Comparison of ENCODE assay signal across 9 cellular contexts in genomic region chr7:101017099-101017777, GRCh38. TPM values are rescaled to one million over a fixed set of nuclear protein-coding genes. Genes with fewer than 3 reads are reported as not detected.
A peak's percentile ranks its signal among the peaks of the same experiment; 100 is the strongest.
DNase-seq lines count a peak whose midpoint lies in the region; ATAC-seq, FAIRE-seq and TF ChIP-seq lines count a peak whose summit lies in the region.
"Had no signal": no experiment of that assay in that cellular context is flagged by ENCODE, and none has a peak within 500 bp of the region (broad histone marks: within the 10 kb centered on the region; RNA-seq: fewer than 3 reads in every experiment).

No MANE protein-coding gene starts in this region.

- POLR2A ChIA-PET in HepG2 (lab: Yijun Ruan, JAX) = no interaction called here

- no peaks in the 10 kb centered on the region for H4K20me1 ChIP-seq in HepG2 (ENCODE audit: insufficient read depth, low read length)

- H2AFZ ChIP-seq in HepG2 (ENCODE audit: low read length) = no peak overlapping the region

- no peaks in the 10 kb centered on the region for H3K4me1 Mint-ChIP-seq in progenitor cell of endocrine pancreas (ENCODE audit: low read depth)

- no TSS peak for BruUV-seq in HepG2 (replicated peaks; lab: Mats Ljungman, UMichigan)

- TF ChIP-seq EP300 in HepG2 (IDR thresholded peaks at IDR 0.05; ENCODE audit: low read depth in 2 of 2, low read length in 2 of 2) = peak in 1 of 2 experiments; percentile 33; a peak in 1 of 4 replicates
- no peak for TF ChIP-seq EP300 in HepG2 (CRISPR knock-in tag; IDR thresholded peaks at IDR 0.05; ENCODE audit: borderline replicate concordance)

- WGBS in HepG2 (ENCODE audit: low lambda C conversion rate) = 16% methylated on average over 26 of the region's 28 CpGs

- CTCF ChIA-PET in HepG2 (lab: Yijun Ruan, JAX; ENCODE audit: low intra/inter-chr PET ratio, low total read pairs) = no interaction called here

- in situ Hi-C loops in HepG2 (cut with HindIII; ENCODE audit: extremely low pct_ligation_motif_present, low pct_unique_long_range_greater_than_20kb) = no loop called here

- peaks cover 15% of the 10 kb centered on the region for H3K4me1 ChIP-seq in HepG2 (ENCODE audit: insufficient read depth, low read length)

- peak; percentile 80 for ATAC-seq in HepG2

- H3K27ac ChIP-seq in cingulate gyrus (ENCODE audit: low read depth, low read length) (peak overlapping the region; percentile 29), HepG2 (ENCODE audit: extremely low read length, insufficient read depth, low read length) (no peak overlapping the region)

- peak; percentile 73 for DNase-seq in GM04503 (ENCODE audit: low read depth)
- DNase-seq in HCEC 1CT = peak; percentile 82
- peak; percentile 37 for DNase-seq in NCI-H1105 treated with DMSO at 0.1 percent for 48 hours (lab: John Stamatoyannopoulos, UW)
- peak; percentile 49 for DNase-seq in activated CD4-positive, alpha-beta T cell treated with anti-CD3 and anti-CD28 coated beads for 1 hour
- peak; percentile 62 for DNase-seq in HepG2 (ENCODE audit: low spot score)
- peak; percentile 37 to 75 (median 38) for DNase-seq in stimulated activated CD4-positive, alpha-beta T cell treated with anti-CD3 and anti-CD28 coated beads, TNF-alpha, amount 100 ng/mL, for 24 hours (ENCODE audit: low read depth in 3 of 3)
- no peak for DNase-seq in progenitor cell of endocrine pancreas (ENCODE audit: low spot score, unreplicated experiment)

- no peak for FAIRE-seq in HepG2 (lab: Jason Lieb, UNC)

- no peaks in the 10 kb centered on the region for H3K36me3 ChIP-seq in HepG2 (replicated peaks in 1 of 2; ENCODE audit: control insufficient read depth in 1 of 2, insufficient read depth in 2 of 2, low read length in 2 of 2)

- peak overlapping the region in 2 of 3 experiments; percentile 23 to 47; a peak in 1 of 6 replicates for H3K4me3 ChIP-seq in HepG2 (replicated peaks in 1 of 3; ENCODE audit: insufficient read depth in 1 of 3, low read depth in 2 of 3, low read length in 3 of 3)

- no peaks in the 10 kb centered on the region for H3K36me3 Mint-ChIP-seq in progenitor cell of endocrine pancreas (ENCODE audit: insufficient read depth)

- H3K9ac ChIP-seq in HepG2 (ENCODE audit: insufficient read depth, low read depth, low read length) = peak overlapping the region; percentile 39; the same call in 1 of the 2 replicates

- peaks cover 25% of the 10 kb centered on the region for H3K27me3 Mint-ChIP-seq in progenitor cell of endocrine pancreas

- peak overlapping the region; percentile 62 for H3K4me2 ChIP-seq in HepG2 (ENCODE audit: low read depth, low read length)

- no peak for TF ChIP-seq POLR2A in HepG2 (IDR thresholded peaks at IDR 0.05; ENCODE audit: insufficient read depth in 1 of 2, low read depth in 2 of 2, low read length in 2 of 2)

- intact Hi-C loops in HepG2 (cut with micrococcal nuclease; ENCODE audit: unreplicated experiment) = no loop called here

- H3K4me3 Mint-ChIP-seq in progenitor cell of endocrine pancreas (ENCODE audit: low read depth) = no peak overlapping the region

- TF ChIP-seq CTCF in HepG2 (CRISPR knock-in tag; IDR thresholded peaks at IDR 0.05) (no peak), progenitor cell of endocrine pancreas (IDR thresholded peaks at IDR 0.05; ENCODE audit: unreplicated experiment) (no peak)

- peaks cover 5 to 53% of the 10 kb centered on the region in 2 experiments; a peak in 4 of 5 replicates for H3K27me3 ChIP-seq in HepG2 (ENCODE audit: control insufficient read depth in 1 of 2, insufficient read depth in 2 of 2, low read length in 2 of 2)

- H3K79me2 ChIP-seq in HepG2 (ENCODE audit: insufficient read depth, low read length) = no peaks in the 10 kb centered on the region

- H3K9me3 Mint-ChIP-seq in progenitor cell of endocrine pancreas (ENCODE audit: low read depth) = no peaks in the 10 kb centered on the region

- no peaks in the 10 kb centered on the region for H3K9me3 ChIP-seq in HepG2 (ENCODE audit: low read length)

- no peak overlapping the region for H3K27ac Mint-ChIP-seq in progenitor cell of endocrine pancreas

- TF ChIP-seq RAD21 in HepG2 (CRISPR knock-in tag; IDR thresholded peaks at IDR 0.05) = no peak

TF ChIP-seq in HepG2, 621 proteins besides CTCF, POLR2A, EP300 and RAD21 (continues in another document):
- no peak for TF ChIP-seq ELF1 (CRISPR knock-in tag; IDR thresholded peaks at IDR 0.05)
- TF ChIP-seq ZNF136 (CRISPR knock-in tag; IDR thresholded peaks at IDR 0.05; ENCODE audit: low read depth) = no peak

RNA-seq across cellular contexts. Expression of gene MUC17, which starts 2.6 kb away (rescaled TPM):
- not detected in 2 replicates for total RNA-seq in HepG2 (2016; rRNA removed; fragmentation: Illumina TruSeq; extraction: Trizol)
- not detected in 2 replicates for total RNA-seq in HepG2 (2016; cell fraction: cytosol; rRNA removed; fragmentation: Illumina TruSeq; extraction: Trizol; ENCODE audit: low read depth)
- total RNA-seq in HepG2 (2016; cell fraction: insoluble cytoplasmic fraction; rRNA removed; fragmentation: Illumina TruSeq; extraction: Trizol) = not detected in 2 replicates
- total RNA-seq in HepG2 (2016; cell fraction: membrane; rRNA removed; fragmentation: Illumina TruSeq; extraction: Trizol) = not detected in 2 replicates
- total RNA-seq in HepG2 (2016; cell fraction: nucleus; rRNA removed; fragmentation: Illumina TruSeq; extraction: Trizol) = not detected in 2 replicates
- 0.01 TPM in 1 of 2 replicates, not detected in the other for polyA plus RNA-seq in HepG2 (2011; rRNA removed)
- polyA plus RNA-seq in HepG2 (2011; cell fraction: cytosol; rRNA removed) = under 0.01 TPM in 1 of 2 replicates, not detected in the other
- 0.02 TPM in 1 of 2 replicates, not detected in the other for polyA plus RNA-seq in HepG2 (2011; cell fraction: nucleus; rRNA removed)
- polyA plus RNA-seq in HepG2 (2012) = not detected in 2 replicates
- not detected in 2 replicates for polyA plus RNA-seq in HepG2 (2016; cell fraction: cytosol; fragmentation: Illumina TruSeq; extraction: Trizol; ENCODE audit: low read depth)
- not detected in 2 replicates for polyA plus RNA-seq in HepG2 (2016; cell fraction: insoluble cytoplasmic fraction; fragmentation: Illumina TruSeq; extraction: Trizol; ENCODE audit: low read depth)
- polyA plus RNA-seq in HepG2 (2016; cell fraction: membrane; fragmentation: Illumina TruSeq; extraction: Trizol; ENCODE audit: low read depth) = not detected in 2 replicates
- not detected in 2 replicates for polyA plus RNA-seq in HepG2 (2016; cell fraction: nucleus; fragmentation: Illumina TruSeq; extraction: Trizol; ENCODE audit: insufficient read depth, low read depth)
- 0.09 TPM in 1 of 2 replicates, not detected in the other for polyA minus RNA-seq in HepG2 (2011; rRNA and poly(A)+ RNA removed; ENCODE audit: low replicate concordance)
- polyA minus RNA-seq in HepG2 (2011; cell fraction: cytosol; rRNA and poly(A)+ RNA removed) = not detected in 2 replicates
- not detected in 2 replicates for polyA minus RNA-seq in HepG2 (2011; cell fraction: nucleus; rRNA and poly(A)+ RNA removed)
- total RNA-seq in progenitor cell of endocrine pancreas = not detected in 2 replicates
- polyA plus RNA-seq: neural cell had no signal

RNA-seq across cellular contexts. Expression of gene MUC12, which starts 47.9 kb away (rescaled TPM):
- total RNA-seq in HepG2 (2016; rRNA removed; fragmentation: Illumina TruSeq; extraction: Trizol) = not detected in 2 replicates
- total RNA-seq in HepG2 (2016; cell fraction: cytosol; rRNA removed; fragmentation: Illumina TruSeq; extraction: Trizol; ENCODE audit: low read depth) = not detected in 2 replicates
- not detected in 2 replicates for total RNA-seq in HepG2 (2016; cell fraction: insoluble cytoplasmic fraction; rRNA removed; fragmentation: Illumina TruSeq; extraction: Trizol)
- total RNA-seq in HepG2 (2016; cell fraction: membrane; rRNA removed; fragmentation: Illumina TruSeq; extraction: Trizol) = 0.62 TPM in 1 of 2 replicates, not detected in the other
- not detected in 2 replicates for total RNA-seq in HepG2 (2016; cell fraction: nucleus; rRNA removed; fragmentation: Illumina TruSeq; extraction: Trizol)
- not detected in 2 replicates for polyA plus RNA-seq in HepG2 (2011; rRNA removed)
- not detected in 2 replicates for polyA plus RNA-seq in HepG2 (2011; cell fraction: cytosol; rRNA removed)
- 0.16 TPM in 1 of 2 replicates, not detected in the other for polyA plus RNA-seq in HepG2 (2011; cell fraction: nucleus; rRNA removed)
- 0.01 and 0.13 TPM in 2 replicates for polyA plus RNA-seq in HepG2 (2012)
- not detected in 2 replicates for polyA plus RNA-seq in HepG2 (2016; cell fraction: cytosol; fragmentation: Illumina TruSeq; extraction: Trizol; ENCODE audit: low read depth)
- not detected in 2 replicates for polyA plus RNA-seq in HepG2 (2016; cell fraction: insoluble cytoplasmic fraction; fragmentation: Illumina TruSeq; extraction: Trizol; ENCODE audit: low read depth)
- not detected in 2 replicates for polyA plus RNA-seq in HepG2 (2016; cell fraction: membrane; fragmentation: Illumina TruSeq; extraction: Trizol; ENCODE audit: low read depth)
- 0.84 TPM in 1 of 2 replicates, not detected in the other for polyA plus RNA-seq in HepG2 (2016; cell fraction: nucleus; fragmentation: Illumina TruSeq; extraction: Trizol; ENCODE audit: insufficient read depth, low read depth)
- polyA minus RNA-seq in HepG2 (2011; rRNA and poly(A)+ RNA removed; ENCODE audit: low replicate concordance) = not detected in 2 replicates
- polyA minus RNA-seq in HepG2 (2011; cell fraction: cytosol; rRNA and poly(A)+ RNA removed) = not detected in 2 replicates
- not detected in 2 replicates for polyA minus RNA-seq in HepG2 (2011; cell fraction: nucleus; rRNA and poly(A)+ RNA removed)
- total RNA-seq in progenitor cell of endocrine pancreas = 0.31 and 0.33 TPM in 2 replicates
- polyA plus RNA-seq: neural cell had no signal
